18 cellular contexts compared by ENCODE assay signal in the genomic region with DNA sequence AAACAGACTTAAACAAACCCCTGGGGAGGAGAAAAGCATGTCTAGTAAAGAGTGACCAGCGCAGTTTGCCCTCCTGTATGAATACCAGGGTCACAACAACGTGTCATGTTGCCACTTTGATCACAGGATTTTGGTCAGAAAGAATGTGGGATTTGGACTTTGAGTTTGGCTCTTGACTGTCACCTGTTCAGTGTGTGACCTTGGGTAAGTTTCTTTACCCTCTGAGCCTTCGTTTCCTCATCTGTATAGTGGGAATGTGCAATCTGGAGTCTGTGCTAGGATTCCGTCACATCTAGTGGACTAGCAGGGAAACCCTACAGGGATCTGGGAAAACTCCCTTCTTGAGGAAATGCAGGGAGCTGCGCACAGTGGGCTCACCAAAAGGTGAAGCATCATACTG.
A peak's percentile ranks its signal among the peaks of the same experiment; 100 is the strongest.
DNase-seq lines count a peak whose midpoint lies in the region; ATAC-seq, FAIRE-seq and TF ChIP-seq lines count a peak whose summit lies in the region.
"Had no signal": no experiment of that assay in that cellular context is flagged by ENCODE, and none has a peak within 500 bp of the region (broad histone marks: within the 10 kb centered on the region; RNA-seq: fewer than 3 reads in every experiment).

No MANE protein-coding gene starts in this region.

- peaks cover 5% of the 10 kb centered on the region for H3K4me1 Mint-ChIP-seq in neural crest cell
- peaks cover 17% of the 10 kb centered on the region for H3K4me1 Mint-ChIP-seq in activated CD8-positive, alpha-beta T cell treated with anti-CD3 and anti-CD28 coated beads, Interleukin-2, amount 10 ng/mL, durations not matched to agents 7 days and 5 days (ENCODE audit: low read depth)

- CTCF ChIA-PET in K562 (lab: Yijun Ruan, JAX; ENCODE audit: low intra/inter-chr PET ratio): no interaction called here
- CTCF ChIA-PET in activated CD8-positive, alpha-beta T cell treated with anti-CD3 and anti-CD28 coated beads, Interleukin-2, amount 10 ng/mL, durations not matched to agents 7 days and 5 days (lab: Charles Lee): no interaction called here

- peak overlapping the region; percentile 2; the same call in 1 of the 2 replicates for H3K9ac ChIP-seq in KMS-11
- no peak overlapping the region for H3K9ac ChIP-seq in K562 (ENCODE audit: insufficient read depth in 1 of 2, low read depth in 2 of 2, low read length in 2 of 2)
- H3K9ac ChIP-seq: GM23248 had no signal

- no peak overlapping the region for H3K4me3 Mint-ChIP-seq in neural crest cell
- no peak overlapping the region for H3K4me3 Mint-ChIP-seq in activated CD8-positive, alpha-beta T cell treated with anti-CD3 and anti-CD28 coated beads, Interleukin-2, amount 10 ng/mL, durations not matched to agents 7 days and 5 days
- H3K4me3 Mint-ChIP-seq: CD4-positive, alpha-beta T cell had no signal

- H3K4me3 ChIP-seq in right atrium auricular region (no peak overlapping the region), KMS-11 (IDR thresholded peaks at IDR 0.05; ENCODE audit: insufficient read depth, low read depth, low read length) (no peak overlapping the region), K562 (no peak overlapping the region)
- H3K4me3 ChIP-seq: GM23248, HAP-1 had no signal

- no peaks in the 10 kb centered on the region for H3K9me3 Mint-ChIP-seq in neural crest cell
- no peaks in the 10 kb centered on the region for H3K9me3 Mint-ChIP-seq in activated CD8-positive, alpha-beta T cell treated with anti-CD3 and anti-CD28 coated beads, Interleukin-2, amount 10 ng/mL, durations not matched to agents 7 days and 5 days (ENCODE audit: insufficient read depth)
- H3K9me3 Mint-ChIP-seq: CD4-positive, alpha-beta T cell had no signal

- H3K27me3 Mint-ChIP-seq in neural crest cell (ENCODE audit: low read depth): no peaks in the 10 kb centered on the region
- H3K27me3 Mint-ChIP-seq in activated CD8-positive, alpha-beta T cell treated with anti-CD3 and anti-CD28 coated beads, Interleukin-2, amount 10 ng/mL, durations not matched to agents 7 days and 5 days (ENCODE audit: low read depth): no peaks in the 10 kb centered on the region
- H3K27me3 Mint-ChIP-seq: CD4-positive, alpha-beta T cell had no signal

- H3K36me3 ChIP-seq in right atrium auricular region: peaks cover 4% of the 10 kb centered on the region
- H3K36me3 ChIP-seq in KMS-11 (ENCODE audit: insufficient read depth): no peaks in the 10 kb centered on the region
- H3K36me3 ChIP-seq in K562 (ENCODE audit: control insufficient read depth, insufficient read depth, low read length): no peaks in the 10 kb centered on the region
- H3K36me3 ChIP-seq: HAP-1 had no signal

- no peak for TF ChIP-seq CTCF in right atrium auricular region (IDR thresholded peaks at IDR 0.05)
- TF ChIP-seq CTCF in KMS-11 (conservative IDR thresholded peaks at IDR 0.05; ENCODE audit: low read depth, low read length): no peak
- TF ChIP-seq CTCF in K562 (IDR thresholded peaks at IDR 0.05 in 2 of 3, conservative IDR thresholded peaks at IDR 0.05 in 1 of 3; ENCODE audit: insufficient read depth in 2 of 3, low read depth in 1 of 3, low read length in 3 of 3): no peak
- TF ChIP-seq CTCF in neural crest cell (conservative IDR thresholded peaks at IDR 0.05): no peak

- peak overlapping the region; percentile 99 to 100 for H3K27ac ChIP-seq in right atrium auricular region
- H3K27ac ChIP-seq in KMS-11: peak overlapping the region; percentile 92; the same call in 1 of the 2 replicates
- no peak overlapping the region for H3K27ac ChIP-seq in K562 (ENCODE audit: extremely low read depth, low read depth, low read length)
- H3K27ac ChIP-seq: C4-2B, GM23248 had no signal

- POLR2A ChIA-PET in K562 (lab: Yijun Ruan, JAX): interaction anchor here (0.7 to 10.7 kb wide), 2 partner anchors 11 to 27 kb away, joined by 3 to 96 read pairs; no protein-coding TSS in a partner anchor
- POLR2A ChIA-PET in activated CD8-positive, alpha-beta T cell treated with anti-CD3 and anti-CD28 coated beads, Interleukin-2, amount 10 ng/mL, durations not matched to agents 7 days and 5 days (lab: Charles Lee): interaction anchor here (0.6 kb wide), 1 partner anchor 553 kb away, joined by 3 read pairs; no protein-coding TSS in a partner anchor

- H3K4me2 ChIP-seq in KMS-11 (peak overlapping the region; percentile 85; the same call in 1 of the 2 replicates), K562 (ENCODE audit: insufficient read depth, low read length) (no peak overlapping the region)

- TF ChIP-seq RAD21 in K562 (CRISPR knock-in tag; conservative IDR thresholded peaks at IDR 0.05 in 1 of 2, IDR thresholded peaks at IDR 0.05 in 1 of 2): no peak

- no peaks in the 10 kb centered on the region for H3K9me1 ChIP-seq in K562 (ENCODE audit: control insufficient read depth, insufficient read depth, low read length)

- BruUV-seq in K562 (replicated peaks; lab: Mats Ljungman, UMichigan): no TSS peak

- H4K20me1 ChIP-seq in KMS-11 (ENCODE audit: insufficient read depth): no peaks in the 10 kb centered on the region
- no peaks in the 10 kb centered on the region for H4K20me1 ChIP-seq in K562 (replicated peaks; ENCODE audit: control insufficient read depth, insufficient read depth, low read length)

- H3K27ac Mint-ChIP-seq in neural crest cell (ENCODE audit: unreplicated experiment): peak overlapping the region; percentile 17
- H3K27ac Mint-ChIP-seq in activated CD8-positive, alpha-beta T cell treated with anti-CD3 and anti-CD28 coated beads, Interleukin-2, amount 10 ng/mL, durations not matched to agents 7 days and 5 days: no peak overlapping the region
- H3K27ac Mint-ChIP-seq: CD4-positive, alpha-beta T cell had no signal

- H3K4me1 ChIP-seq in right atrium auricular region: peaks cover 0 to 38% of the 10 kb centered on the region in 2 donors
- peaks cover 98% of the 10 kb centered on the region for H3K4me1 ChIP-seq in KMS-11 (ENCODE audit: low read depth, poor library complexity, severe bottlenecking)
- H3K4me1 ChIP-seq in K562 (replicated peaks in 1 of 2; ENCODE audit: control insufficient read depth in 2 of 2, insufficient read depth in 2 of 2, low read length in 2 of 2): peaks cover 5 to 40% of the 10 kb centered on the region in 2 experiments; a peak in 4 of 5 replicates
- H3K4me1 ChIP-seq: Caco-2, HAP-1 had no signal

- H2AFZ ChIP-seq in KMS-11 (ENCODE audit: low read depth) (no peak overlapping the region), K562 (ENCODE audit: low read depth, low read length) (no peak overlapping the region)
- H2AFZ ChIP-seq: GM23248 had no signal

- no peak for TF ChIP-seq POLR2A in K562 (conservative IDR thresholded peaks at IDR 0.05)

- TF ChIP-seq EP300 in K562 (IDR thresholded peaks at IDR 0.05; ENCODE audit: low read length): no peak

- WGBS in K562 (ENCODE audit: insufficient coverage, low coverage, missing lambda C conversion rate): 74% methylated on average over 5 of the region's 5 CpGs

- ATAC-seq in Right ventricle myocardium superior (ENCODE audit: poor library complexity): no peak
- no peak for ATAC-seq in K562
- ATAC-seq in activated CD8-positive, alpha-beta T cell treated with anti-CD3 and anti-CD28 coated beads, Interleukin-2, amount 10 ng/mL, durations not matched to agents 7 days and 5 days: no peak

- FAIRE-seq in K562 (lab: Jason Lieb, UNC): no peak
- FAIRE-seq: A204.1, D721Med, G401.6, GM12891 had no signal

- H3K27me3 ChIP-seq in right atrium auricular region: no peaks in the 10 kb centered on the region
- no peaks in the 10 kb centered on the region for H3K27me3 ChIP-seq in KMS-11 (ENCODE audit: insufficient read depth, low read depth)
- H3K27me3 ChIP-seq in K562 (ENCODE audit: control insufficient read depth in 2 of 2, insufficient read depth in 2 of 2, low read length in 2 of 2): no peaks in the 10 kb centered on the region; a peak in 1 of 5 replicates

- intact Hi-C loops in Right ventricle myocardium superior (cut with DNase I) (no loop called here), K562 (cut with micrococcal nuclease) (no loop called here)

- no peaks in the 10 kb centered on the region for H3K79me2 ChIP-seq in KMS-11 (ENCODE audit: insufficient read depth, low read depth)
- H3K79me2 ChIP-seq in K562 (ENCODE audit: control insufficient read depth, insufficient read depth, low read length): no peaks in the 10 kb centered on the region

- in situ Hi-C loops in K562 (cut with MboI): no loop called here

- no peaks in the 10 kb centered on the region for H3K36me3 Mint-ChIP-seq in neural crest cell (ENCODE audit: low read depth)
- no peaks in the 10 kb centered on the region for H3K36me3 Mint-ChIP-seq in activated CD8-positive, alpha-beta T cell treated with anti-CD3 and anti-CD28 coated beads, Interleukin-2, amount 10 ng/mL, durations not matched to agents 7 days and 5 days (ENCODE audit: low read depth)

- DNase-seq in right atrium auricular region (ENCODE audit: low spot score) (no peak), Right ventricle myocardium superior (no peak), K562 (ENCODE audit: extremely low read depth in 1 of 4, low spot score in 3 of 4) (no peak), neural crest cell (ENCODE audit: low read depth, low spot score) (no peak), RKO (ENCODE audit: low spot score) (no peak)
- DNase-seq in activated CD8-positive, alpha-beta T cell treated with anti-CD3 and anti-CD28 coated beads, Interleukin-2, amount 10 ng/mL, durations not matched to agents 7 days and 5 days: no peak
- DNase-seq: ACHN; AML-193; Caco-2; CD4-positive, alpha-beta T cell; GM23248 had no signal

- no peaks in the 10 kb centered on the region for H3K9me3 ChIP-seq in right atrium auricular region
- H3K9me3 ChIP-seq in K562 (replicated peaks; ENCODE audit: control insufficient read depth, insufficient read depth, low read depth, low read length): no peaks in the 10 kb centered on the region
- H3K9me3 ChIP-seq: Caco-2, HAP-1 had no signal

TF ChIP-seq in K562, 482 proteins besides CTCF, POLR2A, EP300 and RAD21:
- peak; percentile 43; the same call in 1 of the 2 replicates for TF ChIP-seq ESRRA (IDR thresholded peaks at IDR 0.05; ENCODE audit: borderline replicate concordance, low read depth)
- TF ChIP-seq, protein P1, sequence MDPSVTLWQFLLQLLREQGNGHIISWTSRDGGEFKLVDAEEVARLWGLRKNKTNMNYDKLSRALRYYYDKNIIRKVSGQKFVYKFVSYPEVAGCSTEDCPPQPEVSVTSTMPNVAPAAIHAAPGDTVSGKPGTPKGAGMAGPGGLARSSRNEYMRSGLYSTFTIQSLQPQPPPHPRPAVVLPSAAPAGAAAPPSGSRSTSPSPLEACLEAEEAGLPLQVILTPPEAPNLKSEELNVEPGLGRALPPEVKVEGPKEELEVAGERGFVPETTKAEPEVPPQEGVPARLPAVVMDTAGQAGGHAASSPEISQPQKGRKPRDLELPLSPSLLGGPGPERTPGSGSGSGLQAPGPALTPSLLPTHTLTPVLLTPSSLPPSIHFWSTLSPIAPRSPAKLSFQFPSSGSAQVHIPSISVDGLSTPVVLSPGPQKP (CRISPR knock-in tag; IDR thresholded peaks at IDR 0.05): no peak
